In genomic region chr21:31731112-31731801, GRCh38 we compare ENCODE assay signal across 8 cellular contexts. TPM values are rescaled to one million over a fixed set of nuclear protein-coding genes. Genes with fewer than 3 reads are reported as not detected.
DNase-seq lines count a peak whose midpoint lies in the region; ATAC-seq, FAIRE-seq and TF ChIP-seq lines count a peak whose summit lies in the region.

No MANE protein-coding gene starts in this region.

- CTCF ChIA-PET in endothelial cell of umbilical vein (lab: Charles Lee) = interaction anchor here (1.3 kb wide), 1 partner anchor 17 kb away, joined by 3 read pairs; no protein-coding TSS in a partner anchor

- H3K4me1 ChIP-seq in HAP-1 (peaks cover 25% of the 10 kb centered on the region), endothelial cell of umbilical vein (ENCODE audit: control insufficient read depth, extremely low read depth, insufficient read depth, low read length) (peaks cover 28% of the 10 kb centered on the region), muscle layer of colon (ENCODE audit: insufficient read depth, low read length) (peaks cover 40% of the 10 kb centered on the region)

- TF ChIP-seq CTCF in GM12873 (IDR thresholded peaks at IDR 0.05; ENCODE audit: insufficient read depth, low read depth, low read length, missing control alignments) (peak; percentile 24), endothelial cell of umbilical vein (IDR thresholded peaks at IDR 0.05; ENCODE audit: extremely low read depth in 1 of 2, insufficient read depth in 1 of 2, low read depth in 1 of 2, low read length in 2 of 2) (peak in 1 of 2 donors; percentile 32)

- POLR2A ChIA-PET in endothelial cell of umbilical vein (lab: Charles Lee) = no interaction called here

- H3K9ac ChIP-seq in endothelial cell of umbilical vein (replicated peaks; ENCODE audit: extremely low read depth, insufficient read depth, low read length) (peak overlapping the region; percentile 86), muscle layer of colon (ENCODE audit: low read length) (peak overlapping the region; percentile 68)

- H3K79me2 ChIP-seq in endothelial cell of umbilical vein (ENCODE audit: control insufficient read depth, insufficient read depth, low read length) = peaks cover 56% of the 10 kb centered on the region

- dilution Hi-C loops in endothelial cell of umbilical vein (cut with MboI; ENCODE audit: extremely low pct_ligation_motif_present, low sequenced_read_pairs) = no loop called here

- no peaks in the 10 kb centered on the region for H3K9me3 ChIP-seq in HAP-1
- no peaks in the 10 kb centered on the region for H3K9me3 ChIP-seq in endothelial cell of umbilical vein (replicated peaks; ENCODE audit: control insufficient read depth, insufficient read depth, low read length)
- H3K9me3 ChIP-seq in muscle layer of colon (ENCODE audit: low read length) = no peaks in the 10 kb centered on the region

- peak; percentile 12 for ATAC-seq in stimulated activated naive CD8-positive, alpha-beta T cell treated with anti-CD3 and anti-CD28 coated beads, Interleukin-15, Interleukin-2, amounts not matched to agents 100 U/mL and 50 U/mL, for 24 hours

- H3K4me3 ChIP-seq in HAP-1 (peak overlapping the region; percentile 75), endothelial cell of umbilical vein (replicated peaks in 1 of 3; ENCODE audit: insufficient read depth in 1 of 3, low read depth in 1 of 3, low read length in 3 of 3) (peak overlapping the region; percentile 72 to 95 (median 79)), muscle layer of colon (ENCODE audit: low read depth in 1 of 2, low read length in 2 of 2) (peak overlapping the region; percentile 82 to 89)

- no peak for TF ChIP-seq POLR2A in endothelial cell of umbilical vein (IDR thresholded peaks at IDR 0.05; ENCODE audit: low read depth, low read length)

- in situ Hi-C loops in HAP-1 (cut with MboI; ENCODE audit: low sequenced_read_pairs) = no loop called here

- H3K27ac ChIP-seq in endothelial cell of umbilical vein (ENCODE audit: insufficient read depth, low read depth, low read length) (peak overlapping the region; percentile 66), muscle layer of colon (ENCODE audit: low read depth, low read length) (peak overlapping the region; percentile 90)

- H3K4me2 ChIP-seq in endothelial cell of umbilical vein (ENCODE audit: insufficient read depth, low read length) = peak overlapping the region; percentile 98

- no peaks in the 10 kb centered on the region for H3K9me1 ChIP-seq in endothelial cell of umbilical vein (replicated peaks; ENCODE audit: control insufficient read depth, extremely low read depth, insufficient read depth, low read length)

- intact Hi-C loops in endothelial cell of umbilical vein (cut with micrococcal nuclease) = loop anchor here (2.0 to 5.0 kb wide), 3 partner anchors 70 to 811 kb away; partner anchors contain the start of gene MIS18A

- H3K27me3 ChIP-seq in HAP-1 (ENCODE audit: low read depth) = no peaks in the 10 kb centered on the region
- H3K27me3 ChIP-seq in endothelial cell of umbilical vein (ENCODE audit: control insufficient read depth in 2 of 2, insufficient read depth in 2 of 2, low read length in 2 of 2) = no peaks in the 10 kb centered on the region
- H3K27me3 ChIP-seq in muscle layer of colon (ENCODE audit: control insufficient read depth in 1 of 2, insufficient read depth in 2 of 2, low read length in 2 of 2) = no peaks in the 10 kb centered on the region

- no peak for DNase-seq in HAP-1 (ENCODE audit: low spot score in 2 of 2)
- peak; percentile 50 for DNase-seq in NCI-H1105 (lab: John Stamatoyannopoulos, UW)
- peak; percentile 51 for DNase-seq in activated CD8-positive, alpha-beta memory T cell treated with anti-CD3 and anti-CD28 coated beads, Interleukin-2, amount 50 U/mL, for 4 hours
- no peak for DNase-seq in endothelial cell of umbilical vein (ENCODE audit: low read depth, low spot score)
- DNase-seq in stimulated activated naive CD8-positive, alpha-beta T cell treated with anti-CD3 and anti-CD28 coated beads, Interleukin-15, Interleukin-2, amounts not matched to agents 100 U/mL and 50 U/mL, for 24 hours = peak; percentile 62
- no peak for DNase-seq in superior temporal gyrus (ENCODE audit: extremely low spot score)

- H3K36me3 ChIP-seq in HAP-1 (replicated peaks) (peaks cover 10% of the 10 kb centered on the region), endothelial cell of umbilical vein (ENCODE audit: control insufficient read depth in 2 of 2, extremely low read depth in 1 of 2, insufficient read depth in 2 of 2, low read length in 2 of 2) (no peaks in the 10 kb centered on the region), muscle layer of colon (ENCODE audit: insufficient read depth, low read length) (no peaks in the 10 kb centered on the region)

- no peak for FAIRE-seq in endothelial cell of umbilical vein (lab: Jason Lieb, UNC)

- peaks cover 18% of the 10 kb centered on the region for H4K20me1 ChIP-seq in endothelial cell of umbilical vein (replicated peaks; ENCODE audit: control insufficient read depth, extremely low read depth, insufficient read depth, low read length)

- H2AFZ ChIP-seq in endothelial cell of umbilical vein (ENCODE audit: low read depth, low read length) = peak overlapping the region; percentile 41

- BruUV-seq in endothelial cell of umbilical vein (replicated peaks; lab: Mats Ljungman, UMichigan) = no TSS peak

TF ChIP-seq in endothelial cell of umbilical vein, 7 proteins besides CTCF, POLR2A, EP300 and RAD21:
- TF ChIP-seq FOS (IDR thresholded peaks at IDR 0.05; ENCODE audit: borderline replicate concordance, insufficient read depth, low read length) = no peak

RNA-seq across cellular contexts. Expression of gene SCAF4, which starts 0.7 kb away (rescaled TPM):
- 41.2 and 42.0 TPM in 2 replicates for total RNA-seq in endothelial cell of umbilical vein
- polyA plus RNA-seq in endothelial cell of umbilical vein = 11.4 and 12.2 TPM in 2 replicates
- polyA plus RNA-seq in endothelial cell of umbilical vein (2011; cell fraction: cytosol; rRNA removed) = 8.8 TPM in 2 replicates
- 40.6 and 40.9 TPM in 2 replicates for polyA plus RNA-seq in endothelial cell of umbilical vein (2011; cell fraction: nucleus; rRNA removed)
- 21.0 and 23.1 TPM in 2 replicates for polyA plus RNA-seq in endothelial cell of umbilical vein (2012)
- 19.2 and 26.0 TPM in 2 replicates for polyA minus RNA-seq in endothelial cell of umbilical vein
- 6.0 TPM for polyA minus RNA-seq in endothelial cell of umbilical vein (2011; cell fraction: cytosol; rRNA and poly(A)+ RNA removed)
- polyA minus RNA-seq in endothelial cell of umbilical vein (2011; cell fraction: nucleus; rRNA and poly(A)+ RNA removed) = 50.2 and 63.8 TPM in 2 replicates

Comparison
In these comparisons a context has a peak if more than half of its experiments do, and no peak if none do; other contexts are left out.
1. DNase-seq: peak in NCI-H1105 (single experiment), activated CD8-positive, alpha-beta memory T cell treated with anti-CD3 and anti-CD28 coated beads, Interleukin-2, amount 50 U/mL, for 4 hours (single experiment) and stimulated activated naive CD8-positive, alpha-beta T cell treated with anti-CD3 and anti-CD28 coated beads, Interleukin-15, Interleukin-2, amounts not matched to agents 100 U/mL and 50 U/mL, for 24 hours (single experiment); none in HAP-1 (0 of 2), endothelial cell of umbilical vein (single experiment) and superior temporal gyrus (single experiment).
2. Peak in every context shown above with its lines, with median percentiles within 50 percentile points of each other: H3K4me3 ChIP-seq.